In the genomic region with DNA sequence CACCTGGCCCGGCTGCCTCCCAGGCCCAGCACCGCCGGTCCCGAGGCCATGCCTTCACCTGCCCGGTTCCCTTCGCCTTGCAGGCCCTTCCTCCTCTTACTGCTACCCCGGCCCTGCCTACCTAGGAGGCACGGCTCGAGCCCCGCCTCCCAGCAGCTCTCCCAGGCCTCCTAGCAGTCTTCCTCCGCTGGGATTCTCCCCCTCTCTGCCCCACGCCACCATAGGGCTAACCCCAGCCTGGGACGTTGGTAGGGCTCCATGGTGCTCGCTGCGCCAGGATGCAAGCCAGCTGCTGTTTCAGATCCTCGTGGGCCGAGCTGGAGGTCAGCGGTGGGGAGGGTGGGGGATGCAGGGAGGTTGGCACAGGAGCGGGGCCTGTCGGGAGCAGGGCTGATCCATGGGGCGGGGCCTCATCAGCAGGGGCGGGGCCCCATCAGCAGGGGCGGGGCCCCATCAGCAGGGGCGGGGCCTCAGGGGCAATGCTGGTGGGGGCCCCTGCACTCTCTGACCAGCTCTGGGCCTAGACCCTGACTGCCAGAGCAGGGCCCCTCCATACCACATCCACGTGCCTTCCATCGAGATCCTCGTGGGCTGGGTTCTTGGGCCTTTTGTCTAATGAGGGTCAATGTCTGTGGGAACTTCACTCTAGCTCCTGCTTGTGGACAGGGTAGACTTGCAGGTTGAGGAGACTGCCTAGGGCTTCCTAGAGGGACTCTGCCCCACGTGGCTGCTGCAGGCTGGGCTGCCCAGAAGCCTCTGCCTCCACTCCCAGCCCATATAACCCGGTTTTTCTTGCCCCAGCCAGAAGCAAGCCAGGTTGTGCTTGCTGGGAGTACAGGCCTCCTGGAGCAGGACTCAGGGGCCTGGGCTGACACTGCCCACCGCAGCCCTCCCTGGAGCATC, we compare ENCODE assay signal across 8 cellular contexts.
DNase-seq lines count a peak whose midpoint lies in the region; ATAC-seq and TF ChIP-seq lines count a peak whose summit lies in the region.

No MANE protein-coding gene starts in this region.

- intact Hi-C loops in mammary epithelial cell (cut with micrococcal nuclease) (loop anchor here (2.0 to 10.0 kb wide), 2 partner anchors 51 to 69 kb away; partner anchors contain the start of gene CSGALNACT2), left ventricle myocardium inferior (cut with micrococcal nuclease) (no loop called here)

- ATAC-seq in HG02938 (IDR thresholded peaks at IDR 0.05; ENCODE audit: unreplicated experiment), result no peak
- no peak for ATAC-seq in GM21447 (IDR thresholded peaks at IDR 0.05; ENCODE audit: unreplicated experiment)
- ATAC-seq in GM18520 (IDR thresholded peaks at IDR 0.05; ENCODE audit: unreplicated experiment), result no peak

- no peaks in the 10 kb centered on the region for H3K9me3 ChIP-seq in mammary epithelial cell (replicated peaks; ENCODE audit: insufficient read depth, low read length)
- no peaks in the 10 kb centered on the region for H3K9me3 ChIP-seq in left ventricle myocardium inferior (replicated peaks)

- no peak overlapping the region for H3K27ac ChIP-seq in mammary epithelial cell (ENCODE audit: insufficient read depth, low read depth, low read length)
- no peak overlapping the region for H3K27ac ChIP-seq in left ventricle myocardium inferior (replicated peaks)

- BruUV-seq in mammary epithelial cell (replicated peaks; lab: Mats Ljungman, UMichigan), result no TSS peak

- H3K4me1 ChIP-seq in mammary epithelial cell (ENCODE audit: insufficient read depth, low read length) (peaks cover 5% of the 10 kb centered on the region), left ventricle myocardium inferior (peaks cover 12% of the 10 kb centered on the region)

- CTCF ChIA-PET in mammary epithelial cell (lab: Charles Lee; ENCODE audit: low non-redundant PET), result no interaction called here

- dilution Hi-C loops in mammary epithelial cell (cut with HindIII; ENCODE audit: low sequenced_read_pairs), result no loop called here

- no peaks in the 10 kb centered on the region for H3K36me3 ChIP-seq in mammary epithelial cell (ENCODE audit: insufficient read depth, low read length)
- no peaks in the 10 kb centered on the region for H3K36me3 ChIP-seq in left ventricle myocardium inferior

- in situ Hi-C loops in T47D (cut with HindIII; ENCODE audit: low pct_unique_long_range_greater_than_20kb, low sequenced_read_pairs), result no loop called here
- in situ Hi-C loops in mammary epithelial cell (cut with MboI; ENCODE audit: low sequenced_read_pairs in 2 of 2), result no loop called here
- in situ Hi-C loops in SK-MEL-5 (cut with HindIII; ENCODE audit: low pct_unique_long_range_greater_than_20kb, low sequenced_read_pairs), result no loop called here

- H3K4me3 ChIP-seq in mammary epithelial cell (replicated peaks in 1 of 3; ENCODE audit: insufficient read depth in 1 of 3, low read depth in 2 of 3, low read length in 3 of 3) (no peak overlapping the region), left ventricle myocardium inferior (peak overlapping the region; percentile 23)

- WGBS in mammary epithelial cell (ENCODE audit: low coverage, missing lambda C conversion rate), result 85% methylated on average over 16 of the region's 30 CpGs

- no peak overlapping the region for H2AFZ ChIP-seq in mammary epithelial cell (ENCODE audit: low read depth, low read length)

- H3K79me2 ChIP-seq in mammary epithelial cell (ENCODE audit: insufficient read depth, low read length), result no peaks in the 10 kb centered on the region

- no peak overlapping the region for H3K9ac ChIP-seq in mammary epithelial cell (ENCODE audit: insufficient read depth, low read length)

- no peaks in the 10 kb centered on the region for H4K20me1 ChIP-seq in mammary epithelial cell (ENCODE audit: insufficient read depth, low read length)

- DNase-seq in T47D (ENCODE audit: low read depth in 1 of 2, low spot score in 1 of 2), result peak; percentile 90
- DNase-seq in mammary epithelial cell, result no peak
- peak; percentile 48 for DNase-seq in SK-MEL-5 (ENCODE audit: low read depth, low spot score)
- DNase-seq in left ventricle myocardium inferior, result no peak
- peak; percentile 61 for DNase-seq in stimulated activated CD8-positive, alpha-beta memory T cell treated with anti-CD3 and anti-CD28 coated beads, Interleukin-4, amount 100 ng/mL, for 48 hours

- no peak overlapping the region for H3K4me2 ChIP-seq in mammary epithelial cell (ENCODE audit: insufficient read depth, low read depth, low read length)

- TF ChIP-seq CTCF in mammary epithelial cell (conservative IDR thresholded peaks at IDR 0.05 in 1 of 2, IDR thresholded peaks at IDR 0.05 in 1 of 2; ENCODE audit: extremely low read depth in 1 of 2, insufficient read depth in 1 of 2, low read depth in 1 of 2, low read length in 2 of 2) (no peak), left ventricle myocardium inferior (IDR thresholded peaks at IDR 0.05; ENCODE audit: borderline replicate concordance) (no peak)

- H3K27me3 ChIP-seq in mammary epithelial cell (ENCODE audit: insufficient read depth, low read length) (no peaks in the 10 kb centered on the region), left ventricle myocardium inferior (ENCODE audit: low read depth) (peaks cover 41% of the 10 kb centered on the region)

Comparison
In these comparisons a context has a peak if more than half of its experiments do, and no peak if none do; other contexts are left out.
1. DNase-seq: peak in T47D (2 of 2), SK-MEL-5 (single experiment) and stimulated activated CD8-positive, alpha-beta memory T cell treated with anti-CD3 and anti-CD28 coated beads, Interleukin-4, amount 100 ng/mL, for 48 hours (single experiment); none in mammary epithelial cell (single experiment) and left ventricle myocardium inferior (single experiment).